1 cellular context compared by ENCODE assay signal in genomic region chr1:54080598-54081049, GRCh38.
TF ChIP-seq lines count a peak whose summit lies in the region.

No MANE protein-coding gene starts in this region.

TF ChIP-seq in HepG2, 621 proteins besides CTCF, POLR2A, EP300 and RAD21 (continued from another document and continues in another):
- TF ChIP-seq ZNF704 (CRISPR knock-in tag; IDR thresholded peaks at IDR 0.05; ENCODE audit: borderline replicate concordance) (no peak), JUNB (CRISPR knock-in tag; IDR thresholded peaks at IDR 0.05; ENCODE audit: borderline replicate concordance) (no peak), YEATS2 (CRISPR knock-in tag; IDR thresholded peaks at IDR 0.05; ENCODE audit: borderline replicate concordance) (no peak), CBX2 (IDR thresholded peaks at IDR 0.05; ENCODE audit: low read depth, low read length) (no peak), CBX2 (CRISPR knock-in tag; IDR thresholded peaks at IDR 0.05; ENCODE audit: low read depth) (no peak), PBX2 (CRISPR knock-in tag; IDR thresholded peaks at IDR 0.05) (no peak), EHMT2 (IDR thresholded peaks at IDR 0.05; ENCODE audit: borderline replicate concordance, low read depth, low read length) (no peak), GATAD2A (CRISPR knock-in tag; IDR thresholded peaks at IDR 0.05) (peak; percentile 73), ZNF251 (CRISPR knock-in tag; IDR thresholded peaks at IDR 0.05) (no peak), ZNF644 (CRISPR knock-in tag; IDR thresholded peaks at IDR 0.05; ENCODE audit: low read depth) (peak; percentile 3; the same call in 1 of the 2 replicates), MLX (CRISPR knock-in tag; IDR thresholded peaks at IDR 0.05) (peak; percentile 28; the same call in 1 of the 2 replicates), ZNF605 (CRISPR knock-in tag; IDR thresholded peaks at IDR 0.05) (peak; percentile 28; the same call in 1 of the 2 replicates), ZNF615 (CRISPR knock-in tag; IDR thresholded peaks at IDR 0.05; ENCODE audit: borderline replicate concordance) (no peak), ZNF30 (CRISPR knock-in tag; IDR thresholded peaks at IDR 0.05) (no peak), NR2F2 (IDR thresholded peaks at IDR 0.05; ENCODE audit: borderline replicate concordance, low read depth) (peak; percentile 86), ZNF235 (CRISPR knock-in tag; IDR thresholded peaks at IDR 0.05; ENCODE audit: borderline replicate concordance) (no peak), KLF9 (CRISPR knock-in tag; IDR thresholded peaks at IDR 0.05; ENCODE audit: low read depth) (no peak), IRF9 (CRISPR knock-in tag; IDR thresholded peaks at IDR 0.05; ENCODE audit: borderline replicate concordance) (no peak), KMT2B (CRISPR knock-in tag; IDR thresholded peaks at IDR 0.05) (0 out of 2 replicates have a peak, but pooled peaks have one; percentile 17), ELF1 (CRISPR knock-in tag; IDR thresholded peaks at IDR 0.05) (no peak), ELF4 (CRISPR knock-in tag; IDR thresholded peaks at IDR 0.05; ENCODE audit: borderline replicate concordance) (peak; percentile 61; the same call in 1 of the 2 replicates), ZNF24 (IDR thresholded peaks at IDR 0.05) (no peak), AFF4 (CRISPR knock-in tag; IDR thresholded peaks at IDR 0.05) (no peak), CENPX (CRISPR knock-in tag; IDR thresholded peaks at IDR 0.05) (no peak), MAX (IDR thresholded peaks at IDR 0.05) (no peak), HES4 (CRISPR knock-in tag; IDR thresholded peaks at IDR 0.05; ENCODE audit: borderline replicate concordance) (no peak), MIXL1 (CRISPR knock-in tag; IDR thresholded peaks at IDR 0.05) (peak; percentile 58; the same call in 1 of the 2 replicates), PHF8 (CRISPR knock-in tag; IDR thresholded peaks at IDR 0.05) (no peak), MAFG (CRISPR knock-in tag; IDR thresholded peaks at IDR 0.05) (no peak), ZNF343 (CRISPR knock-in tag; IDR thresholded peaks at IDR 0.05) (no peak), ZNF350 (CRISPR knock-in tag; IDR thresholded peaks at IDR 0.05; ENCODE audit: borderline replicate concordance, low read depth) (no peak), ZNF224 (CRISPR knock-in tag; IDR thresholded peaks at IDR 0.05) (no peak), CHCHD3 (CRISPR knock-in tag; IDR thresholded peaks at IDR 0.05) (no peak), GABPA (IDR thresholded peaks at IDR 0.05; ENCODE audit: low read depth, low read length) (no peak), GABPA (CRISPR knock-in tag; IDR thresholded peaks at IDR 0.05; ENCODE audit: low read depth) (no peak), CSRNP1 (CRISPR knock-in tag; IDR thresholded peaks at IDR 0.05) (no peak), ZBTB2 (CRISPR knock-in tag; IDR thresholded peaks at IDR 0.05; ENCODE audit: low read depth) (no peak), ZBTB26 (CRISPR knock-in tag; IDR thresholded peaks at IDR 0.05; ENCODE audit: borderline replicate concordance) (no peak), ZBTB44 (CRISPR knock-in tag; IDR thresholded peaks at IDR 0.05) (no peak), SOX13 (IDR thresholded peaks at IDR 0.05) (no peak), SOX13 (CRISPR knock-in tag; conservative IDR thresholded peaks at IDR 0.05 in 1 of 2, IDR thresholded peaks at IDR 0.05 in 1 of 2) (peak in 1 of 2 experiments; percentile 68; a peak in 2 of 4 replicates), NFYC (CRISPR knock-in tag; IDR thresholded peaks at IDR 0.05) (no peak), KDM2A (CRISPR knock-in tag; IDR thresholded peaks at IDR 0.05; ENCODE audit: borderline replicate concordance, low read depth) (no peak), LRRFIP1 (CRISPR knock-in tag; conservative IDR thresholded peaks at IDR 0.05) (no peak), FOXO1 (CRISPR knock-in tag; IDR thresholded peaks at IDR 0.05) (no peak), TEAD2 (CRISPR knock-in tag; IDR thresholded peaks at IDR 0.05) (no peak), ZSCAN29 (CRISPR knock-in tag; conservative IDR thresholded peaks at IDR 0.05) (no peak), TOE1 (CRISPR knock-in tag; IDR thresholded peaks at IDR 0.05) (no peak), HOXA9 (CRISPR knock-in tag; IDR thresholded peaks at IDR 0.05; ENCODE audit: borderline replicate concordance) (no peak), ZMYM4 (CRISPR knock-in tag; IDR thresholded peaks at IDR 0.05) (0 out of 2 replicates have a peak, but pooled peaks have one; percentile 37), RORA (CRISPR knock-in tag; IDR thresholded peaks at IDR 0.05) (no peak), ZNF670 (CRISPR knock-in tag; IDR thresholded peaks at IDR 0.05; ENCODE audit: borderline replicate concordance) (no peak), XRCC5 (optimal IDR thresholded peaks at IDR 0.05; ENCODE audit: low read length) (no peak), ZNF781 (CRISPR knock-in tag; IDR thresholded peaks at IDR 0.05; ENCODE audit: borderline replicate concordance, not compliant biosample characterization) (no peak), SIX1 (CRISPR knock-in tag; IDR thresholded peaks at IDR 0.05; ENCODE audit: borderline replicate concordance) (peak; percentile 42; the same call in 1 of the 2 replicates), SPEN (CRISPR knock-in tag; IDR thresholded peaks at IDR 0.05; ENCODE audit: low read depth) (no peak)
